Comparison of ENCODE assay signal across 8 cellular contexts in genomic region chr12:88184196-88184595, GRCh38.
"Had no signal": no experiment of that assay in that cellular context is flagged by ENCODE, and none has a peak within 500 bp of the region (broad histone marks: within the 10 kb centered on the region; RNA-seq: fewer than 3 reads in every experiment).

No MANE protein-coding gene starts in this region.

- H3K9me3 Mint-ChIP-seq: HFFc6 had no signal

- H3K4me3 ChIP-seq: GM23338, HAP-1, K562 had no signal

- DNase-seq: H7, HFFc6, IMR-90, KG1 had no signal

- ATAC-seq: GM23338, HCT116, K562 had no signal

- H3K27ac Mint-ChIP-seq: GM23338, HFFc6 had no signal

- H3K4me3 Mint-ChIP-seq: GM23338, HFFc6 had no signal

- H3K4me2 ChIP-seq: GM23338 had no signal

- H3K36me3 ChIP-seq: HAP-1 had no signal

- H3K9me3 ChIP-seq: HAP-1 had no signal
